In the genomic region with DNA sequence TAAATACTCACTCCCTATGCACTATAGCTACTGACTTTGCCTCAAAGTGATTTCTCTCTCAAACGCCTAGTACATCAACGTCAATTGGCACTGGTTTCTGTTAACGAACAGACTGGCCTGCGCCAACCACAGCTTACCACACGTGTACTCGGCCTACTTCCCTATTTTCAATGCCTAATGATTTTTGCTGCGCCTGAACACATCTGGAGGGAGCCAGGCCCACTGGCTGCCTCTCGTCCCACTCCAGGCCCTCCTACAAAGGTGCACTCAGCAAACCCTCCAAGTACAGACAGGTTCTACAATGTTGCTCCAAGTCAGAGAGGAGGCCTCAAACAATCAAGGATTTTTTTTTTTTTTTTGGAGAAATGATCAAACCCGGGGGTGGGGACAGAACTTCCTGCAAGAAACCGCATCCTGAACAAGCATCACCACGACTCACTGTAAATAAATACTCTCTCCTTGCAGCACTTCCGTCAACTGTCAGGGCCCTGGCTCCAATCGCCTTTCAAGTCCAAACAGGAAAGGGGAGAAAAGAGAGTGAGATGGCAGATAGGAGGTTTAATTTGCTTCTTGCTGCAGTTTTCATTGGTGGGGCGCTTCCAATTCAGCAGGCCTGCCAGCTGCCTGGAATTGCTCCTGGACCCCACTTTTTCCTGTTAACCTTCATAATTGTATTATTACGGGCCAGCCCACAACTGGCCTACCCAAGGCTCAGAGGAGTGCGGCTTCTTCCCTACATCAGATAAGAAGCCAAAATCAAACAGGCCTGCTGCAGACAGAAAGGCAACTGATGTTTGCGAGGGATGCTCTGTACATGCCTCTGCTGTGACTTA, we compare ENCODE assay signal across 8 cellular contexts.
A peak's percentile ranks its signal among the peaks of the same experiment; 100 is the strongest.
DNase-seq lines count a peak whose midpoint lies in the region; ATAC-seq and TF ChIP-seq lines count a peak whose summit lies in the region.

No MANE protein-coding gene starts in this region.

- peaks cover 16% of the 10 kb centered on the region for H3K79me2 ChIP-seq in smooth muscle cell (ENCODE audit: low read depth)

- peak; percentile 96 for DNase-seq in MV-4-11 (lab: John Stamatoyannopoulos, UW)
- DNase-seq in activated T-cell treated with anti-CD3 and anti-CD28 coated beads for 1 hour (ENCODE audit: low read depth), result peak; percentile 44
- peak; percentile 71 for DNase-seq in germinal center (ENCODE audit: low spot score)
- no peak for DNase-seq in smooth muscle cell (lab: John Stamatoyannopoulos, UW; ENCODE audit: unreplicated experiment)
- DNase-seq in 8988T, result no peak
- no peak for DNase-seq in NCI-H1694 (lab: John Stamatoyannopoulos, UW)

- no peaks in the 10 kb centered on the region for H4K20me1 ChIP-seq in smooth muscle cell (ENCODE audit: low read depth)

- H3K36me3 ChIP-seq in smooth muscle cell (ENCODE audit: low read depth), result no peaks in the 10 kb centered on the region

- H3K4me3 ChIP-seq in smooth muscle cell, result no peak overlapping the region

- no peaks in the 10 kb centered on the region for H3K27me3 ChIP-seq in smooth muscle cell (ENCODE audit: low read depth)

- peak overlapping the region; percentile 49 for H3K4me2 ChIP-seq in smooth muscle cell

- H3K27ac ChIP-seq in smooth muscle cell (ENCODE audit: low read depth), result peak overlapping the region; percentile 67

- no peak overlapping the region for H2AFZ ChIP-seq in smooth muscle cell (ENCODE audit: low read depth)

- H3K9ac ChIP-seq in smooth muscle cell (ENCODE audit: low read depth), result peak overlapping the region; percentile 45

- H3F3A ChIP-seq in smooth muscle cell (ENCODE audit: low read depth), result peaks cover 9% of the 10 kb centered on the region

- no peak for TF ChIP-seq CTCF in smooth muscle cell (IDR thresholded peaks at IDR 0.05; ENCODE audit: borderline replicate concordance, insufficient read depth, poor library complexity, severe bottlenecking)

- H3K4me1 ChIP-seq in smooth muscle cell (ENCODE audit: low read depth), result peaks cover 5% of the 10 kb centered on the region

- ATAC-seq in GM18502 (IDR thresholded peaks at IDR 0.05; ENCODE audit: poor library complexity, unreplicated experiment) (peak; percentile 96), HG02588 (IDR thresholded peaks at IDR 0.05; ENCODE audit: unreplicated experiment) (peak; percentile 95)

- H3K9me3 ChIP-seq in smooth muscle cell (replicated peaks; ENCODE audit: low read depth), result no peaks in the 10 kb centered on the region

- 65% methylated on average over 17 of the region's 17 CpGs for WGBS in smooth muscle cell (ENCODE audit: low lambda C conversion rate)

Comparison
In these comparisons a context has a peak if more than half of its experiments do, and no peak if none do; other contexts are left out.
1. DNase-seq: peak in MV-4-11 (single experiment), activated T-cell treated with anti-CD3 and anti-CD28 coated beads for 1 hour (single experiment) and germinal center (single experiment); none in smooth muscle cell (single experiment), 8988T (single experiment) and NCI-H1694 (single experiment).